2 cellular contexts compared by ENCODE assay signal in genomic region chr3:142680710-142681109, GRCh38.
TF ChIP-seq lines count a peak whose summit lies in the region.

No MANE protein-coding gene starts in this region.

TF ChIP-seq in GM23338, 12 proteins besides CTCF, POLR2A, EP300 and RAD21:
- TF ChIP-seq ZNF462 (CRISPR knock-in tag; IDR thresholded peaks at IDR 0.05) (no peak), CREB1 (CRISPR knock-in tag; IDR thresholded peaks at IDR 0.05; ENCODE audit: low read depth) (no peak), POLR2AphosphoS5 (IDR thresholded peaks at IDR 0.05; ENCODE audit: low read depth) (no peak), ZNF114 (CRISPR knock-in tag; IDR thresholded peaks at IDR 0.05) (no peak), EZH2phosphoT487 (IDR thresholded peaks at IDR 0.05; ENCODE audit: unreplicated experiment) (no peak), NANOG (IDR thresholded peaks at IDR 0.05; ENCODE audit: borderline replicate concordance) (no peak), ETS1 (IDR thresholded peaks at IDR 0.05) (no peak), STAT1 (IDR thresholded peaks at IDR 0.05; ENCODE audit: unreplicated experiment) (no peak), EZH2 (IDR thresholded peaks at IDR 0.05; ENCODE audit: low read depth, unreplicated experiment) (no peak), ZNF331 (CRISPR knock-in tag; IDR thresholded peaks at IDR 0.05; ENCODE audit: low read depth) (no peak), JUNB (IDR thresholded peaks at IDR 0.05; ENCODE audit: unreplicated experiment) (no peak), REST (IDR thresholded peaks at IDR 0.05; ENCODE audit: unreplicated experiment) (no peak)

TF ChIP-seq in HepG2, 621 proteins besides CTCF, POLR2A, EP300 and RAD21:
- TF ChIP-seq YEATS4 (CRISPR knock-in tag; IDR thresholded peaks at IDR 0.05; ENCODE audit: borderline replicate concordance) (no peak), ZSCAN31 (CRISPR knock-in tag; IDR thresholded peaks at IDR 0.05; ENCODE audit: low read depth) (no peak), E2F5 (CRISPR knock-in tag; conservative IDR thresholded peaks at IDR 0.05) (no peak), WIZ (CRISPR knock-in tag; IDR thresholded peaks at IDR 0.05) (no peak), SIX1 (CRISPR knock-in tag; IDR thresholded peaks at IDR 0.05; ENCODE audit: borderline replicate concordance) (no peak), ONECUT2 (CRISPR knock-in tag; IDR thresholded peaks at IDR 0.05) (no peak), SETDB1 (CRISPR knock-in tag; IDR thresholded peaks at IDR 0.05; ENCODE audit: borderline replicate concordance) (no peak), REST (IDR thresholded peaks at IDR 0.05; ENCODE audit: borderline replicate concordance in 1 of 2, low read depth in 1 of 2, low read length in 2 of 2) (no peak), ZNF180 (CRISPR knock-in tag; IDR thresholded peaks at IDR 0.05; ENCODE audit: borderline replicate concordance, low read depth) (no peak), CSRNP2 (CRISPR knock-in tag; conservative IDR thresholded peaks at IDR 0.05; ENCODE audit: low read depth) (no peak), SMC3 (IDR thresholded peaks at IDR 0.05; ENCODE audit: low read length) (peak; percentile 22; the same call in 1 of the 2 replicates), ARNT2 (CRISPR knock-in tag; IDR thresholded peaks at IDR 0.05; ENCODE audit: low read depth) (no peak), SALL2 (CRISPR knock-in tag; IDR thresholded peaks at IDR 0.05) (no peak), STAG1 (CRISPR knock-in tag; IDR thresholded peaks at IDR 0.05) (peak; percentile 60), KIAA2018 (CRISPR knock-in tag; IDR thresholded peaks at IDR 0.05; ENCODE audit: borderline replicate concordance) (no peak)
TF ChIP-seq in HepG2: peak in this region for 2.
